Comparison of ENCODE assay signal across 22 cellular contexts in genomic region chr2:89850481-89850880, GRCh38.
DNase-seq lines count a peak whose midpoint lies in the region; ATAC-seq and TF ChIP-seq lines count a peak whose summit lies in the region.
"Had no signal": no experiment of that assay in that cellular context is flagged by ENCODE, and none has a peak within 500 bp of the region (broad histone marks: within the 10 kb centered on the region; RNA-seq: fewer than 3 reads in every experiment).

No MANE protein-coding gene starts in this region.

- no peak for DNase-seq in natural killer cell
- DNase-seq in natural killer cell treated with Interleukin-12 subunit alpha and Interleukin-12 subunit beta and Interleukin-15 and Interleukin-18, amount 100 ng/mL, for 72 hours (ENCODE audit: low spot score): no peak
- peak; percentile 0 for DNase-seq in NCI-H226
- no peak for DNase-seq in immature natural killer cell
- no peak for DNase-seq in cerebellum (ENCODE audit: low spot score)
- no peak for DNase-seq in activated T-cell treated with anti-CD3 and anti-CD28 coated beads, Interleukin-2, amount 50 U/mL, for 72 hours
- DNase-seq in GOT3 (lab: John Stamatoyannopoulos, UW): no peak
- DNase-seq: 8988T; ACHN; CD4-positive, alpha-beta T cell; DMS53; HFFc6; IMR-90; KG1; MM.1S; NCI-H1694; NCI-H2029 treated with DMSO at 0.1 percent for 48 hours; NCI-H526 treated with DMSO at 0.1 percent for 48 hours; RPMI8226; SHP77 treated with DMSO at 0.1 percent for 48 hours had no signal

- TF ChIP-seq CTCF in natural killer cell (IDR thresholded peaks at IDR 0.05): no peak

- intact Hi-C loops in natural killer cell (cut with micrococcal nuclease): no loop called here

- H3K4me3 Mint-ChIP-seq in natural killer cell (peak overlapping the region; percentile 50), immature natural killer cell (peak overlapping the region in 4 of 5 donors; percentile 25 to 51 (median 40))
- no peak overlapping the region for H3K4me3 Mint-ChIP-seq in natural killer cell treated with Interleukin-12 subunit alpha and Interleukin-12 subunit beta and Interleukin-15 and Interleukin-18, amount 100 ng/mL, for 72 hours
- no peak overlapping the region for H3K4me3 Mint-ChIP-seq in activated T-cell treated with anti-CD3 and anti-CD28 coated beads, Interleukin-2, amount 50 U/mL, for 72 hours
- H3K4me3 Mint-ChIP-seq: CD4-positive, alpha-beta T cell; GM23338; HFFc6 had no signal

- H3K4me1 Mint-ChIP-seq in natural killer cell: peaks cover 28 to 41% of the 10 kb centered on the region in 2 donors
- peaks cover 0 to 22% of the 10 kb centered on the region in 2 donors for H3K4me1 Mint-ChIP-seq in natural killer cell treated with Interleukin-12 subunit alpha and Interleukin-12 subunit beta and Interleukin-15 and Interleukin-18, amount 100 ng/mL, for 72 hours (ENCODE audit: low read depth in 2 of 2)
- peaks cover 26 to 41% of the 10 kb centered on the region in 2 donors for H3K4me1 Mint-ChIP-seq in immature natural killer cell
- H3K4me1 Mint-ChIP-seq in activated T-cell treated with anti-CD3 and anti-CD28 coated beads, Interleukin-2, amount 50 U/mL, for 72 hours (ENCODE audit: low read depth): no peaks in the 10 kb centered on the region
- H3K4me1 Mint-ChIP-seq: GM23338 had no signal

- H3K36me3 Mint-ChIP-seq in natural killer cell (peaks cover 36% of the 10 kb centered on the region), immature natural killer cell (peaks cover 0 to 11% (median 9%) of the 10 kb centered on the region in 3 donors)
- no peaks in the 10 kb centered on the region for H3K36me3 Mint-ChIP-seq in natural killer cell treated with Interleukin-12 subunit alpha and Interleukin-12 subunit beta and Interleukin-15 and Interleukin-18, amount 100 ng/mL, for 72 hours
- H3K36me3 Mint-ChIP-seq in activated T-cell treated with anti-CD3 and anti-CD28 coated beads, Interleukin-2, amount 50 U/mL, for 72 hours (ENCODE audit: insufficient read depth in 2 of 2): no peaks in the 10 kb centered on the region

- H3K27ac Mint-ChIP-seq in natural killer cell (no peak overlapping the region), immature natural killer cell (peak overlapping the region in 2 of 6 donors; percentile 23 to 30)
- no peak overlapping the region for H3K27ac Mint-ChIP-seq in natural killer cell treated with Interleukin-12 subunit alpha and Interleukin-12 subunit beta and Interleukin-15 and Interleukin-18, amount 100 ng/mL, for 72 hours
- H3K27ac Mint-ChIP-seq in activated T-cell treated with anti-CD3 and anti-CD28 coated beads, Interleukin-2, amount 50 U/mL, for 72 hours: no peak overlapping the region
- H3K27ac Mint-ChIP-seq: CD4-positive, alpha-beta T cell; GM23338; HFFc6 had no signal

- H3K27me3 Mint-ChIP-seq in natural killer cell (ENCODE audit: low read depth in 2 of 2) (peaks cover 25 to 59% of the 10 kb centered on the region in 2 donors), immature natural killer cell (ENCODE audit: low read depth in 3 of 3) (peaks cover 18 to 25% (median 18%) of the 10 kb centered on the region in 3 donors)
- peaks cover 0 to 32% of the 10 kb centered on the region in 2 donors for H3K27me3 Mint-ChIP-seq in natural killer cell treated with Interleukin-12 subunit alpha and Interleukin-12 subunit beta and Interleukin-15 and Interleukin-18, amount 100 ng/mL, for 72 hours
- H3K27me3 Mint-ChIP-seq in activated T-cell treated with anti-CD3 and anti-CD28 coated beads, Interleukin-2, amount 50 U/mL, for 72 hours (ENCODE audit: low read depth): peaks cover 9% of the 10 kb centered on the region
- H3K27me3 Mint-ChIP-seq: CD4-positive, alpha-beta T cell had no signal

- ATAC-seq in natural killer cell (no peak), GM19035 (IDR thresholded peaks at IDR 0.05; ENCODE audit: unreplicated experiment) (no peak)
- no peak for ATAC-seq in natural killer cell treated with Interleukin-12 subunit alpha and Interleukin-12 subunit beta and Interleukin-15 and Interleukin-18, amount 100 ng/mL, for 72 hours
- no peak for ATAC-seq in activated T-cell treated with anti-CD3 and anti-CD28 coated beads, Interleukin-2, amount 50 U/mL, for 72 hours (replicated peaks in 1 of 2)
- ATAC-seq: GM23338 had no signal

- H3K9me3 Mint-ChIP-seq in natural killer cell (no peaks in the 10 kb centered on the region), immature natural killer cell (peaks cover 0 to 18% (median 6%) of the 10 kb centered on the region in 6 donors)
- H3K9me3 Mint-ChIP-seq in natural killer cell treated with Interleukin-12 subunit alpha and Interleukin-12 subunit beta and Interleukin-15 and Interleukin-18, amount 100 ng/mL, for 72 hours: no peaks in the 10 kb centered on the region
- no peaks in the 10 kb centered on the region for H3K9me3 Mint-ChIP-seq in activated T-cell treated with anti-CD3 and anti-CD28 coated beads, Interleukin-2, amount 50 U/mL, for 72 hours
- H3K9me3 Mint-ChIP-seq: CD4-positive, alpha-beta T cell had no signal

Comparison
In these comparisons a context has a peak if more than half of its experiments do, and no peak if none do; other contexts are left out.
1. H3K4me3 Mint-ChIP-seq: peak in natural killer cell (single experiment) and immature natural killer cell (4 of 5); none in natural killer cell treated with Interleukin-12 subunit alpha and Interleukin-12 subunit beta and Interleukin-15 and Interleukin-18, amount 100 ng/mL, for 72 hours (single experiment) and activated T-cell treated with anti-CD3 and anti-CD28 coated beads, Interleukin-2, amount 50 U/mL, for 72 hours (0 of 2).